Comparison of ENCODE assay signal across 11 cellular contexts in the genomic region with DNA sequence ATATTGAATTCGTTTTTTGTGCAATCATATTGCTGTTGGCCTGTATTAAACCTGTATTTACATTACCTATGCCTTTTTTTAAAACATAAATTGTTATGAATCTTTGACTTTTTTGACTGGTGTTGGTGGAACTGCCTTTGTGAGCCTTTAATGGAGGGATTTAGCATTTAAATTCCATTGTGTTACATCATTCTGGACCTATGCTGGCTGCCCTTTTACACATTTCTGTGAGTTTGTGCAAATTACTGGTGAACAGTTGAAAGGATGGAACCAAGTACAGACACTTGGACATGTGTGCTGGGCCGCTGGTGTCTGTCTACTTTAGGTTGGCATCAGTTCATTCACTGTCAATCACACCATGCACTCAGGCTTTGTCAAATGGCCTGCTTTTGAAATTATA. TPM values are rescaled to one million over a fixed set of nuclear protein-coding genes. Genes with fewer than 3 reads are reported as not detected.
DNase-seq lines count a peak whose midpoint lies in the region; ATAC-seq and TF ChIP-seq lines count a peak whose summit lies in the region.
"Had no signal": no experiment of that assay in that cellular context is flagged by ENCODE, and none has a peak within 500 bp of the region (broad histone marks: within the 10 kb centered on the region; RNA-seq: fewer than 3 reads in every experiment).

No MANE protein-coding gene starts in this region.

- H3K4me1 ChIP-seq in GM23248 (ENCODE audit: insufficient read depth), result peaks cover 46% of the 10 kb centered on the region

- H3K27me3 Mint-ChIP-seq in activated CD8-positive, alpha-beta T cell treated with anti-CD3 and anti-CD28 coated beads for 36 hours, result no peaks in the 10 kb centered on the region
- H3K27me3 Mint-ChIP-seq in glutamatergic neuron (ENCODE audit: unreplicated experiment), result peaks cover 6% of the 10 kb centered on the region

- 0 out of 2 replicates have a peak, but pooled peaks cover 5% of the 10 kb centered on the region for H4K20me1 ChIP-seq in GM23248 (ENCODE audit: insufficient read depth)

- peaks cover 82% of the 10 kb centered on the region for H3K79me2 ChIP-seq in GM23248 (ENCODE audit: insufficient read depth)

- no peaks in the 10 kb centered on the region for H3K9me3 Mint-ChIP-seq in activated CD8-positive, alpha-beta T cell treated with anti-CD3 and anti-CD28 coated beads for 36 hours
- H3K9me3 Mint-ChIP-seq in glutamatergic neuron (ENCODE audit: unreplicated experiment), result peaks cover 14% of the 10 kb centered on the region

- DNase-seq in GM23248 (peak; percentile 57), glutamatergic neuron (no peak), skeletal muscle cell (ENCODE audit: low read depth) (no peak)
- no peak for DNase-seq in activated CD8-positive, alpha-beta T cell treated with anti-CD3 and anti-CD28 coated beads for 36 hours
- no peak for DNase-seq in activated CD8-positive, alpha-beta memory T cell treated with anti-CD3 and anti-CD28 coated beads, Interleukin-2, amount 50 U/mL, for 48 hours
- DNase-seq: effector CD4-positive, alpha-beta T cell; NCI-H1694; stimulated activated naive CD4-positive, alpha-beta T cell treated with Interleukin-2 at 50 U/mL for 16 hours had no signal

- peak overlapping the region; percentile 98 for H3K4me2 ChIP-seq in GM23248 (ENCODE audit: unreplicated experiment)

- POLR2A ChIA-PET in activated CD8-positive, alpha-beta T cell treated with anti-CD3 and anti-CD28 coated beads for 36 hours (lab: Charles Lee), result no interaction called here

- TF ChIP-seq CTCF in activated CD8-positive, alpha-beta T cell treated with anti-CD3 and anti-CD28 coated beads for 36 hours (IDR thresholded peaks at IDR 0.05), result no peak
- no peak for TF ChIP-seq CTCF in glutamatergic neuron (IDR thresholded peaks at IDR 0.05; ENCODE audit: partially characterized antibody, unreplicated experiment)

- H3K4me1 Mint-ChIP-seq in activated CD8-positive, alpha-beta T cell treated with anti-CD3 and anti-CD28 coated beads for 36 hours (ENCODE audit: low read depth), result peaks cover 63% of the 10 kb centered on the region
- peaks cover 33% of the 10 kb centered on the region for H3K4me1 Mint-ChIP-seq in glutamatergic neuron (ENCODE audit: low read depth, unreplicated experiment)

- in situ Hi-C loops in GM23248 (cut with MboI), result loop anchor here (10.0 kb wide), 1 partner anchor 234 kb away; no protein-coding TSS in a partner anchor

- H3K36me3 ChIP-seq in GM23248 (ENCODE audit: low read depth), result no peaks in the 10 kb centered on the region

- H3K4me3 ChIP-seq in GM23248 (peak overlapping the region; percentile 98), skeletal muscle cell (ENCODE audit: low read depth, low read length) (peak overlapping the region; percentile 87)

- H3K4me3 Mint-ChIP-seq in activated CD8-positive, alpha-beta T cell treated with anti-CD3 and anti-CD28 coated beads for 36 hours, result peak overlapping the region; percentile 75
- peak overlapping the region; percentile 99 for H3K4me3 Mint-ChIP-seq in glutamatergic neuron (ENCODE audit: unreplicated experiment)

- no peak for ATAC-seq in activated CD8-positive, alpha-beta T cell treated with anti-CD3 and anti-CD28 coated beads for 36 hours
- ATAC-seq in GM21381 (IDR thresholded peaks at IDR 0.05; ENCODE audit: unreplicated experiment), result no peak
- no peak for ATAC-seq in GM21390 (IDR thresholded peaks at IDR 0.05; ENCODE audit: unreplicated experiment)
- ATAC-seq in GM18870 (IDR thresholded peaks at IDR 0.05; ENCODE audit: unreplicated experiment), result no peak

- peak overlapping the region; percentile 55 for H3K27ac ChIP-seq in GM23248

- peak overlapping the region; percentile 73 for H3K9ac ChIP-seq in GM23248

- no peaks in the 10 kb centered on the region for H3K27me3 ChIP-seq in GM23248 (replicated peaks; ENCODE audit: insufficient read depth)

- peak overlapping the region; percentile 40 for H2AFZ ChIP-seq in GM23248

- no peaks in the 10 kb centered on the region for H3K9me2 ChIP-seq in GM23248 (ENCODE audit: insufficient read depth)

- intact Hi-C loops in activated CD8-positive, alpha-beta T cell treated with anti-CD3 and anti-CD28 coated beads for 36 hours (cut with micrococcal nuclease), result loop anchor here (5.0 kb wide), 2 partner anchors 126 to 346 kb away; no protein-coding TSS in a partner anchor

- H3K9me3 ChIP-seq in GM23248 (ENCODE audit: low read depth), result no peaks in the 10 kb centered on the region

- peaks cover 8% of the 10 kb centered on the region for H3K36me3 Mint-ChIP-seq in activated CD8-positive, alpha-beta T cell treated with anti-CD3 and anti-CD28 coated beads for 36 hours (ENCODE audit: low read depth)
- H3K36me3 Mint-ChIP-seq in glutamatergic neuron (ENCODE audit: unreplicated experiment), result no peaks in the 10 kb centered on the region

- 0 to 4% methylated on average over 2 of the region's 2 CpGs for WGBS in GM23248 (ENCODE audit: low coverage in 1 of 2, low lambda C conversion rate in 2 of 2, missing lambda C conversion rate in 2 of 2), 2 experiments

- no peak overlapping the region for H3K27ac Mint-ChIP-seq in activated CD8-positive, alpha-beta T cell treated with anti-CD3 and anti-CD28 coated beads for 36 hours
- peak overlapping the region; percentile 92 for H3K27ac Mint-ChIP-seq in glutamatergic neuron (ENCODE audit: unreplicated experiment)

- H3F3A ChIP-seq in GM23248 (ENCODE audit: insufficient read depth), result peaks cover 41% of the 10 kb centered on the region

- CTCF ChIA-PET in activated CD8-positive, alpha-beta T cell treated with anti-CD3 and anti-CD28 coated beads for 36 hours (lab: Charles Lee), result interaction anchor here (1.1 to 1.2 kb wide), 2 partner anchors 31 to 324 kb away, joined by 3 to 4 read pairs; no protein-coding TSS in a partner anchor

RNA-seq across cellular contexts. Expression of gene SNX18, which starts 3.4 kb away (rescaled TPM):
- total RNA-seq in GM23248 (2014; rRNA removed; shearing (Covaris generic)), result 74.4 and 77.3 TPM in 2 replicates
- polyA plus RNA-seq in GM23248 (2016; fragmentation: Nextera tagmentation; extraction: Ambion mirVana), result 13.5 and 14.2 TPM in 2 replicates
- total RNA-seq in activated CD8-positive, alpha-beta T cell treated with anti-CD3 and anti-CD28 coated beads for 36 hours, result 1 to 10 TPM; 5.9 to 6.8 TPM
- 95.0 TPM for total RNA-seq in glutamatergic neuron (ENCODE audit: unreplicated experiment)
